ENCODE assay signal across 13 cellular contexts in genomic region chr11:128022007-128022368, GRCh38.
DNase-seq lines count a peak whose midpoint lies in the region; ATAC-seq, FAIRE-seq and TF ChIP-seq lines count a peak whose summit lies in the region.
"Had no signal": no experiment of that assay in that cellular context is flagged by ENCODE, and none has a peak within 500 bp of the region (broad histone marks: within the 10 kb centered on the region; RNA-seq: fewer than 3 reads in every experiment).

No MANE protein-coding gene starts in this region.

- H3K27ac ChIP-seq in liver (ENCODE audit: low read depth in 1 of 2, low read length in 2 of 2) = peak overlapping the region; percentile 67 to 83
- H3K27ac ChIP-seq in HepG2 (ENCODE audit: extremely low read length, insufficient read depth, low read length) = no peak overlapping the region
- H3K27ac ChIP-seq: BLaER1, cardiac muscle cell, gastroesophageal sphincter had no signal

- H3K27me3 ChIP-seq in liver (ENCODE audit: control insufficient read depth in 4 of 4, insufficient read depth in 4 of 4, low read length in 3 of 4) (no peaks in the 10 kb centered on the region), HepG2 (ENCODE audit: control insufficient read depth in 1 of 2, insufficient read depth in 2 of 2, low read length in 2 of 2) (no peaks in the 10 kb centered on the region), bronchial epithelial cell (ENCODE audit: control insufficient read depth, insufficient read depth, low read length) (no peaks in the 10 kb centered on the region)
- H3K27me3 ChIP-seq: BLaER1, cardiac muscle cell had no signal

- no TSS peak for BruUV-seq in HepG2 (replicated peaks; lab: Mats Ljungman, UMichigan)

- no peak for DNase-seq in HepG2 (ENCODE audit: low spot score)
- DNase-seq in bronchial epithelial cell (ENCODE audit: low read depth) = peak; percentile 78
- DNase-seq in stromal cell of bone marrow (ENCODE audit: low read depth) = peak; percentile 41
- DNase-seq in NCI-H748 (lab: John Stamatoyannopoulos, UW; ENCODE audit: unreplicated experiment) = no peak
- no peak for DNase-seq in NAMALWA (ENCODE audit: low spot score)
- DNase-seq in NK-92 treated with Interleukin-12 subunit alpha and Interleukin-12 subunit beta, amount 100 ng/mL, for 24 hours (lab: John Stamatoyannopoulos, UW) = no peak
- DNase-seq: activated CD4-positive, alpha-beta T cell treated with anti-CD3 and anti-CD28 coated beads for 1 hour; NCI-H2081 treated with DMSO at 0.1 percent for 48 hours had no signal

- CTCF ChIA-PET in HepG2 (lab: Yijun Ruan, JAX; ENCODE audit: low intra/inter-chr PET ratio, low total read pairs) = no interaction called here

- no peak overlapping the region for H3K4me2 ChIP-seq in HepG2 (ENCODE audit: low read depth, low read length)
- H3K4me2 ChIP-seq: BLaER1 had no signal

- in situ Hi-C loops in HepG2 (cut with HindIII; ENCODE audit: extremely low pct_ligation_motif_present, low pct_unique_long_range_greater_than_20kb) = no loop called here

- no peaks in the 10 kb centered on the region for H3K79me2 ChIP-seq in HepG2 (ENCODE audit: insufficient read depth, low read length)

- H4K20me1 ChIP-seq in HepG2 (ENCODE audit: insufficient read depth, low read length) = no peaks in the 10 kb centered on the region
- H4K20me1 ChIP-seq: BLaER1 had no signal

- no peaks in the 10 kb centered on the region for H3K9me3 ChIP-seq in liver (ENCODE audit: control insufficient read depth in 4 of 4, low read length in 3 of 4)
- no peaks in the 10 kb centered on the region for H3K9me3 ChIP-seq in HepG2 (ENCODE audit: low read length)
- H3K9me3 ChIP-seq: BLaER1, gastroesophageal sphincter had no signal

- ATAC-seq in HepG2 (no peak), HG03442 (IDR thresholded peaks at IDR 0.05; ENCODE audit: unreplicated experiment) (peak; percentile 80)
- ATAC-seq: gastroesophageal sphincter had no signal

- TF ChIP-seq CTCF in liver (IDR thresholded peaks at IDR 0.05; ENCODE audit: low read depth, low read length, missing input control) (no peak), HepG2 (CRISPR knock-in tag; IDR thresholded peaks at IDR 0.05) (no peak), bronchial epithelial cell (IDR thresholded peaks at IDR 0.05; ENCODE audit: insufficient read depth, low read length, severe bottlenecking) (no peak)

- H3K9ac ChIP-seq in liver (ENCODE audit: low read depth in 1 of 2, low read length in 2 of 2) = no peak overlapping the region
- no peak overlapping the region for H3K9ac ChIP-seq in HepG2 (ENCODE audit: insufficient read depth, low read depth, low read length)
- H3K9ac ChIP-seq: BLaER1 had no signal

- H3K4me1 ChIP-seq in liver (ENCODE audit: control insufficient read depth in 4 of 4, insufficient read depth in 4 of 4, low read length in 3 of 4) (peaks cover 5 to 25% (median 20%) of the 10 kb centered on the region in 4 donors), HepG2 (ENCODE audit: insufficient read depth, low read length) (no peaks in the 10 kb centered on the region)
- H3K4me1 ChIP-seq: BLaER1, gastroesophageal sphincter had no signal

- POLR2A ChIA-PET in HepG2 (lab: Yijun Ruan, JAX) = no interaction called here

- H3K4me3 ChIP-seq in liver (ENCODE audit: low read depth in 1 of 3, low read length in 3 of 3) (no peak overlapping the region), HepG2 (replicated peaks in 1 of 3; ENCODE audit: insufficient read depth in 1 of 3, low read depth in 2 of 3, low read length in 3 of 3) (no peak overlapping the region), bronchial epithelial cell (ENCODE audit: low read depth, low read length) (no peak overlapping the region)
- H3K4me3 ChIP-seq: BLaER1, cardiac muscle cell, gastroesophageal sphincter had no signal

- H3K36me3 ChIP-seq in liver (ENCODE audit: control insufficient read depth in 4 of 4, insufficient read depth in 3 of 4, low read depth in 1 of 4, low read length in 3 of 4) = no peaks in the 10 kb centered on the region
- H3K36me3 ChIP-seq in HepG2 (replicated peaks in 1 of 2; ENCODE audit: control insufficient read depth in 1 of 2, insufficient read depth in 2 of 2, low read length in 2 of 2) = no peaks in the 10 kb centered on the region
- H3K36me3 ChIP-seq in bronchial epithelial cell (ENCODE audit: control insufficient read depth, insufficient read depth, low read length) = no peaks in the 10 kb centered on the region
- H3K36me3 ChIP-seq: BLaER1, cardiac muscle cell, gastroesophageal sphincter had no signal

- H2AFZ ChIP-seq in HepG2 (ENCODE audit: low read length) = no peak overlapping the region

- no peak for TF ChIP-seq POLR2A in HepG2 (IDR thresholded peaks at IDR 0.05; ENCODE audit: insufficient read depth in 1 of 2, low read depth in 2 of 2, low read length in 2 of 2)

- WGBS in liver = 83% methylated on average over 3 of the region's 3 CpGs
- no CpG with 5 or more reads among the region's 3 CpGs for WGBS in HepG2 (ENCODE audit: low lambda C conversion rate)

- no peak for TF ChIP-seq EP300 in HepG2 (IDR thresholded peaks at IDR 0.05; ENCODE audit: low read depth in 2 of 2, low read length in 2 of 2)
- no peak for TF ChIP-seq EP300 in HepG2 (CRISPR knock-in tag; IDR thresholded peaks at IDR 0.05; ENCODE audit: borderline replicate concordance)

- intact Hi-C loops in HepG2 (cut with micrococcal nuclease; ENCODE audit: unreplicated experiment) = no loop called here

- TF ChIP-seq RAD21 in liver (IDR thresholded peaks at IDR 0.05) = no peak
- TF ChIP-seq RAD21 in HepG2 (CRISPR knock-in tag; IDR thresholded peaks at IDR 0.05) = no peak

- FAIRE-seq in HepG2 (lab: Jason Lieb, UNC) (no peak), bronchial epithelial cell (lab: Jason Lieb, UNC) (no peak)

TF ChIP-seq in liver, 16 proteins besides CTCF, POLR2A, EP300 and RAD21:
- TF ChIP-seq GABPA (IDR thresholded peaks at IDR 0.05 in 1 of 2, conservative IDR thresholded peaks at IDR 0.05 in 1 of 2) = no peak
- TF ChIP-seq JUND (IDR thresholded peaks at IDR 0.05) = no peak
- no peak for TF ChIP-seq FOXA2 (IDR thresholded peaks at IDR 0.05)
- no peak for TF ChIP-seq MAX (IDR thresholded peaks at IDR 0.05)
TF ChIP-seq in liver: peak in this region for 0.

TF ChIP-seq in HepG2, 621 proteins besides CTCF, POLR2A, EP300 and RAD21:
- TF ChIP-seq HNRNPK (IDR thresholded peaks at IDR 0.05; ENCODE audit: low read depth, low read length, poor library complexity, severe bottlenecking) (no peak), ZNF556 (CRISPR knock-in tag; IDR thresholded peaks at IDR 0.05; ENCODE audit: borderline replicate concordance) (no peak), ATF5 (CRISPR knock-in tag; IDR thresholded peaks at IDR 0.05; ENCODE audit: low read depth) (no peak), SCMH1 (CRISPR knock-in tag; IDR thresholded peaks at IDR 0.05; ENCODE audit: borderline replicate concordance) (no peak), ZNF784 (CRISPR knock-in tag; IDR thresholded peaks at IDR 0.05; ENCODE audit: borderline replicate concordance) (no peak), FOXJ3 (CRISPR knock-in tag; IDR thresholded peaks at IDR 0.05; ENCODE audit: borderline replicate concordance) (no peak), PHF5A (CRISPR knock-in tag; IDR thresholded peaks at IDR 0.05; ENCODE audit: low read depth, unreplicated experiment) (no peak), ZNF674 (CRISPR knock-in tag; IDR thresholded peaks at IDR 0.05; ENCODE audit: low read depth) (no peak), HDAC2 (CRISPR knock-in tag; IDR thresholded peaks at IDR 0.05) (no peak)

Comparison
In these comparisons a context has a peak if more than half of its experiments do, and no peak if none do; other contexts are left out.
1. DNase-seq: peak in bronchial epithelial cell (single experiment) and stromal cell of bone marrow (single experiment); none in HepG2 (single experiment), NCI-H748 (single experiment), NAMALWA (single experiment) and NK-92 treated with Interleukin-12 subunit alpha and Interleukin-12 subunit beta, amount 100 ng/mL, for 24 hours (single experiment).